9 cellular contexts compared by ENCODE assay signal in the genomic region with DNA sequence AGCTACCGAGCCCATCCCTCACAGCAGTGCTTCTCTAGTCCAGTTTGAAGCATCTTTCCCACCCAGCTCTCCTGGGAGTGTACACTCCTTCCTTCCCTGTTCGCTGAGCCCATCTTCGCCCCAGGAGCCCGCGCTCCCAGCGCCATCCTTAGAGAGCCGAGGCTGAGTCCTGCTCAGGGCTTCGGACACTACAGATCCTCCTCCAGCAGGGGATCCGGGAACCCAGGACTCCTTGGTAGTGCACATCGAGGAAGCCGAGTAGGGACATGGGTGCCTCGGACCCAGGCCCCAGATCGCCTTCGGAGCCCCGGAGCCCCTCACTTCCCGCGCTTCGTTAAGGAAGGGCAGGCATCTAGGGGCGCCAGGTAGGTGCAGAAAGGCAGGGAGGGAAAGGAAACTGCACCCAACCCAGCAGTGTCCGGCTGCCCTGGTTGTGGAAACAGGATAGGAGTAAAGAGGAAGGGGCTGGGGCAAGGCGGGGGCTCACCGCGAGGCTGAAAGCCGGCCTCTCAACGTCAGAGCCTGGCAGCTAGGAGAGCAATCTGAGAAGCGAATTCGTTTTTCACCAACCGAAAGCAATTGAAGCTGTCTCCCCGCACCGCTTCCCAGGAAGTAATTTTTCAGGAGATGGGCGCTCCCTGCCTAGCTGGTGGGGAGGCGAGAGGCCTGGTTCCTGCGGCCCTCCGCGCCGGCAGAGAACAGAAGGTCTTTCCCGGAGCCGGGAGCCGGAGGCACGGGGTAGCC. TPM values are rescaled to one million over a fixed set of nuclear protein-coding genes. Genes with fewer than 3 reads are reported as not detected.
DNase-seq lines count a peak whose midpoint lies in the region; ATAC-seq, FAIRE-seq and TF ChIP-seq lines count a peak whose summit lies in the region.
"Had no signal": no experiment of that assay in that cellular context is flagged by ENCODE, and none has a peak within 500 bp of the region (broad histone marks: within the 10 kb centered on the region; RNA-seq: fewer than 3 reads in every experiment).

No MANE protein-coding gene starts in this region.

- no peak overlapping the region for H2BK5ac ChIP-seq in mesenchymal stem cell (ENCODE audit: low read depth, low read length, poor library complexity, severe bottlenecking)

- H2BK120ac ChIP-seq in mesenchymal stem cell (ENCODE audit: low read depth, low read length): no peak overlapping the region

- FAIRE-seq in HTR-8/SVneo (lab: Jason Lieb, UNC): no peak

- 1 to 2% methylated on average over 30 to 40 of the region's 40 CpGs for WGBS in body of pancreas, 2 donors
- WGBS in mesenchymal stem cell: under 1% methylated on average over 39 of the region's 40 CpGs
- 1 to 2% methylated on average over 40 of the region's 40 CpGs for WGBS in aorta, 2 donors

- no peak overlapping the region for H2BK12ac ChIP-seq in mesenchymal stem cell (ENCODE audit: low read length in 2 of 2)

- H3K14ac ChIP-seq in mesenchymal stem cell (ENCODE audit: low read length in 2 of 2): no peak overlapping the region

- H3K4me2 ChIP-seq in mesenchymal stem cell (ENCODE audit: low read length, poor library complexity, severe bottlenecking): peak overlapping the region; percentile 54

- H3K18ac ChIP-seq in mesenchymal stem cell (ENCODE audit: low read depth in 1 of 2, low read length in 2 of 2): no peak overlapping the region

- no peak overlapping the region for H4K91ac ChIP-seq in mesenchymal stem cell (ENCODE audit: low read length)

- H2AK5ac ChIP-seq in mesenchymal stem cell (ENCODE audit: low read length, severe bottlenecking): no peak overlapping the region

- H2AFZ ChIP-seq in mesenchymal stem cell (ENCODE audit: low read depth, low read length): no peak overlapping the region

- H3K4me3 ChIP-seq in body of pancreas (peak overlapping the region; percentile 52 to 87), mesenchymal stem cell (ENCODE audit: insufficient read depth in 1 of 2, low read depth in 1 of 2, low read length in 2 of 2) (peak overlapping the region; percentile 31 to 71), aorta (ENCODE audit: low read length in 2 of 2) (peak overlapping the region; percentile 34 to 37)

- TF ChIP-seq CTCF in C4-2B (conservative IDR thresholded peaks at IDR 0.05) (no peak), body of pancreas (IDR thresholded peaks at IDR 0.05) (peak in 1 of 7 experiments; percentile 14)

- peaks cover 36% of the 10 kb centered on the region for H3K4me1 ChIP-seq in body of pancreas
- peaks cover 28% of the 10 kb centered on the region for H3K4me1 ChIP-seq in mesenchymal stem cell (ENCODE audit: control insufficient read depth, insufficient read depth, low read depth, low read length)
- H3K4me1 ChIP-seq in aorta (ENCODE audit: control insufficient read depth in 1 of 2, insufficient read depth in 2 of 2, low read length in 2 of 2): no peaks in the 10 kb centered on the region

- no peaks in the 10 kb centered on the region for H3K79me1 ChIP-seq in mesenchymal stem cell (replicated peaks; ENCODE audit: low read length, poor library complexity, severe bottlenecking)

- DNase-seq in HuH-7.5 (ENCODE audit: low spot score): peak; percentile 43
- peak in 3 of 4 donors; percentile 26 to 33 (median 27) for DNase-seq in body of pancreas
- peak; percentile 45 for DNase-seq in mesenchymal stem cell
- no peak for DNase-seq in aorta
- no peak for DNase-seq in HTR-8/SVneo (ENCODE audit: insufficient read length, low spot score)

- no peak overlapping the region for H3K4ac ChIP-seq in mesenchymal stem cell (ENCODE audit: low read depth in 1 of 2, low read length in 2 of 2)

- H3K9ac ChIP-seq in mesenchymal stem cell (ENCODE audit: low read length): no peak overlapping the region

- peak overlapping the region; percentile 35; the same call in 1 of the 2 replicates for H3K27ac ChIP-seq in C4-2B
- H3K27ac ChIP-seq in body of pancreas: peak overlapping the region; percentile 79 to 91 (median 90)
- H3K27ac ChIP-seq in mesenchymal stem cell (ENCODE audit: low read length, poor library complexity, severe bottlenecking): no peak overlapping the region
- H3K27ac ChIP-seq in aorta (ENCODE audit: low read depth in 1 of 2, low read length in 2 of 2): no peak overlapping the region

- H3K23ac ChIP-seq in mesenchymal stem cell (ENCODE audit: low read length in 2 of 2): peak overlapping the region in 1 of 2 experiments; percentile 42

- H3K36me3 ChIP-seq in body of pancreas (replicated peaks in 1 of 2; ENCODE audit: insufficient read depth in 1 of 2, low read depth in 2 of 2): no peaks in the 10 kb centered on the region
- no peaks in the 10 kb centered on the region for H3K36me3 ChIP-seq in mesenchymal stem cell (ENCODE audit: control insufficient read depth in 1 of 2, insufficient read depth in 2 of 2, low read depth in 1 of 2, low read length in 2 of 2)
- H3K36me3 ChIP-seq in aorta (ENCODE audit: control insufficient read depth in 1 of 2, insufficient read depth in 2 of 2, low read length in 1 of 2): no peaks in the 10 kb centered on the region

- H2BK15ac ChIP-seq in mesenchymal stem cell (ENCODE audit: low read depth, poor library complexity, severe bottlenecking): peak overlapping the region; percentile 15

- intact Hi-C loops in body of pancreas (cut with DNase I): no loop called here
- intact Hi-C loops in aorta (cut with DNase I): no loop called here

- no peak overlapping the region for H4K8ac ChIP-seq in mesenchymal stem cell (ENCODE audit: low read length)

- no peaks in the 10 kb centered on the region for H3K9me3 ChIP-seq in body of pancreas
- peaks cover 2% of the 10 kb centered on the region for H3K9me3 ChIP-seq in mesenchymal stem cell (ENCODE audit: control insufficient read depth, low read length)
- no peaks in the 10 kb centered on the region for H3K9me3 ChIP-seq in aorta (ENCODE audit: control insufficient read depth, low read length)

- no peak for TF ChIP-seq POLR2A in body of pancreas (IDR thresholded peaks at IDR 0.05)

- ATAC-seq in body of pancreas (no peak), aorta (ENCODE audit: low FRiP score) (peak; percentile 10), HG02981 (IDR thresholded peaks at IDR 0.05; ENCODE audit: unreplicated experiment) (no peak), HG03432 (IDR thresholded peaks at IDR 0.05; ENCODE audit: unreplicated experiment) (no peak)

- H3K27me3 ChIP-seq in body of pancreas (no peaks in the 10 kb centered on the region), mesenchymal stem cell (ENCODE audit: control insufficient read depth in 1 of 2, insufficient read depth in 1 of 2, low read length in 2 of 2) (peaks cover 96% of the 10 kb centered on the region in 2 experiments), aorta (ENCODE audit: control insufficient read depth in 1 of 2, insufficient read depth in 2 of 2, low read length in 1 of 2) (peaks cover 0 to 4% of the 10 kb centered on the region in 2 donors)

RNA-seq across cellular contexts. Expression of a gene that starts 1.0 kb away (rescaled TPM):
- 10 to 100 TPM in 1 of 2 donors, 1 to 10 TPM in 1; 6.5 to 25.1 TPM for total RNA-seq in body of pancreas
- not detected for polyA plus RNA-seq in mesenchymal stem cell (2013, experiment 1 of 2)
- polyA plus RNA-seq in mesenchymal stem cell (2013, experiment 2 of 2): not detected
- not detected for total RNA-seq in aorta
- 1 to 10 TPM in 1 of 2 donors, not detected in 1; 5.3 TPM for polyA plus RNA-seq in aorta
- total RNA-seq: glomerular endothelial cell had no signal

RNA-seq across cellular contexts. Expression of a gene that starts 48.3 kb away (rescaled TPM):
- total RNA-seq in body of pancreas (1 to 10 TPM; 1.3 to 1.6 TPM), aorta (not detected)
- polyA plus RNA-seq in mesenchymal stem cell (2013, experiment 1 of 2): 1.9 TPM
- 1.7 TPM for polyA plus RNA-seq in mesenchymal stem cell (2013, experiment 2 of 2)
- 10 to 100 TPM in 1 of 2 donors, not detected in 1; 27.7 TPM for polyA plus RNA-seq in aorta
- total RNA-seq: glomerular endothelial cell had no signal

Comparison
In these comparisons a context has a peak if more than half of its experiments do, and no peak if none do; other contexts are left out.
1. H3K27ac ChIP-seq: peak in C4-2B (single experiment) and body of pancreas (4 of 4); none in mesenchymal stem cell (single experiment) and aorta (0 of 2).
2. DNase-seq: peak in HuH-7.5 (single experiment), body of pancreas (3 of 4) and mesenchymal stem cell (single experiment); none in aorta (0 of 2) and HTR-8/SVneo (single experiment).
3. RNA of a gene that starts 1.0 kb away (total RNA-seq): 6.5 to 25.1 TPM in body of pancreas; not detected in aorta; every median in the first group is over 4 times any median in the second.
4. Peak in every context shown above with its lines, with median percentiles within 50 percentile points of each other: H3K4me3 ChIP-seq.